Comparison of ENCODE assay signal across 14 cellular contexts in genomic region chr1:24045766-24046165, GRCh38.
DNase-seq lines count a peak whose midpoint lies in the region; TF ChIP-seq lines count a peak whose summit lies in the region.
"Had no signal": no experiment of that assay in that cellular context is flagged by ENCODE, and none has a peak within 500 bp of the region (broad histone marks: within the 10 kb centered on the region; RNA-seq: fewer than 3 reads in every experiment).

No MANE protein-coding gene starts in this region.

- H3K27ac ChIP-seq in sigmoid colon, result peak overlapping the region; percentile 65 to 78 (median 68)
- H3K27ac ChIP-seq: SJSA1 had no signal

- intact Hi-C loops in sigmoid colon (cut with DNase I), result no loop called here

- no peak overlapping the region for H3K4me3 ChIP-seq in sigmoid colon
- H3K4me3 ChIP-seq: GM12878, SJSA1 had no signal

- H3K9me3 ChIP-seq in sigmoid colon, result no peaks in the 10 kb centered on the region
- H3K9me3 ChIP-seq: SJSA1 had no signal

- TF ChIP-seq POLR2A in sigmoid colon (IDR thresholded peaks at IDR 0.05), result no peak

- H3K27me3 ChIP-seq in sigmoid colon, result no peaks in the 10 kb centered on the region
- H3K27me3 ChIP-seq: SJSA1 had no signal

- peaks cover 0 to 23% (median 18%) of the 10 kb centered on the region in 4 donors for H3K4me1 ChIP-seq in sigmoid colon

- TF ChIP-seq EP300 in sigmoid colon (IDR thresholded peaks at IDR 0.05), result no peak

- no peak for TF ChIP-seq CTCF in sigmoid colon (IDR thresholded peaks at IDR 0.05)

- no peaks in the 10 kb centered on the region for H3K36me3 ChIP-seq in sigmoid colon
- H3K36me3 ChIP-seq: SJSA1 had no signal

- in situ Hi-C loops in SK-MEL-5 (cut with HindIII; ENCODE audit: low pct_unique_long_range_greater_than_20kb, low sequenced_read_pairs), result no loop called here

- WGBS in sigmoid colon, 2 donors, result 32 to 61% methylated on average over 2 of the region's 2 CpGs

- peak; percentile 18 for DNase-seq in EL
- peak; percentile 9 for DNase-seq in SK-MEL-5 (ENCODE audit: low read depth, low spot score)
- peak; percentile 34 for DNase-seq in fibroblast of the conjunctiva (ENCODE audit: low read depth)
- peak; percentile 54 for DNase-seq in sigmoid colon
- DNase-seq in islet precursor cell, result no peak
- DNase-seq in NCI-H187 (lab: John Stamatoyannopoulos, UW), result no peak
- DNase-seq in AG08396 (ENCODE audit: low spot score), result no peak
- no peak for DNase-seq in SKM-1 (lab: John Stamatoyannopoulos, UW; ENCODE audit: unreplicated experiment)
- DNase-seq: activated naive CD4-positive, alpha-beta T cell treated with Interleukin-2 at 50 U/mL for 16 hours; C1 segment of cervical spinal cord; KG1; NCI-H2029 had no signal

Comparison
In these comparisons a context has a peak if more than half of its experiments do, and no peak if none do; other contexts are left out.
1. DNase-seq: peak in EL (single experiment), SK-MEL-5 (single experiment), fibroblast of the conjunctiva (single experiment) and sigmoid colon (single experiment); none in islet precursor cell (single experiment), NCI-H187 (0 of 2), AG08396 (single experiment) and SKM-1 (single experiment).